In the genomic region with DNA sequence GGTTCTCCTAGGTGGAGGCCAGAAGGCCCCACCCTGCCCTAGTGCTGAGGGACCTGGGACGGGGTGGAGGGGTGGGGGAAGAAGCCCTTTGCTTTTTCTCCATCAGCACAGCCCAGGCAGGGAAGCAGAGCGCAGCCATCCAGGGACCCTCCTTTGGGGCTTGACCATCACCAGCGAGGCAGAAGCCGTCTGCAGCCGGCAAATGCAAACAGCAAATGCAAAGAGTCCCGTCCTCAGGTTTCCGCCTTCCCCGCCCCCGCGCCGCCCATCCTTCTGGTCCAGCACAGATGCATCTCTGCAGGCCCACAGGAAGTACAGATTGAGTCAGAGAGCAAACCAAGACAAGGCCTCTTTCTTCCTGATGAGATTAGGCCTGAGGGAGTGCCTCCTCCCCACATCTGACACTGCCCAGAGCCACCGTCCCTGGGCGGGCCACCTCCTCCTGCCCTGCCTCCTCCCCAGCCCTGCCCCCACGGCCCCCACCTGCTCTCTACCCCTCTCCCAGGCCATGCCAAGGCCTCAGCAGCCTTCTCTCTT, we compare ENCODE assay signal across 8 cellular contexts. TPM values are rescaled to one million over a fixed set of nuclear protein-coding genes. Genes with fewer than 3 reads are reported as not detected.
DNase-seq lines count a peak whose midpoint lies in the region; ATAC-seq and TF ChIP-seq lines count a peak whose summit lies in the region.

No MANE protein-coding gene starts in this region.

- H3K79me2 ChIP-seq in osteoblast (ENCODE audit: insufficient read depth, low read length) = no peaks in the 10 kb centered on the region

- H3K36me3 ChIP-seq in BLaER1 (no peaks in the 10 kb centered on the region), colonic mucosa (no peaks in the 10 kb centered on the region), osteoblast (ENCODE audit: insufficient read depth, low read length) (no peaks in the 10 kb centered on the region)

- H3K4me2 ChIP-seq in BLaER1 (peak overlapping the region; percentile 71), osteoblast (ENCODE audit: insufficient read depth, low read length) (no peak overlapping the region)

- ATAC-seq in HG03066 (IDR thresholded peaks at IDR 0.05; ENCODE audit: low read depth, unreplicated experiment) (peak; percentile 96), SK-N-SH treated with all-trans-retinoic acid at 6 μM for 48 hours (peak; percentile 90)

- H3K27ac ChIP-seq in BLaER1 = peak overlapping the region; percentile 58
- H3K27ac ChIP-seq in colonic mucosa = no peak overlapping the region
- no peak overlapping the region for H3K27ac ChIP-seq in osteoblast (ENCODE audit: low read depth, low read length)

- peak; percentile 48 for TF ChIP-seq POLR2A in GM19099 (IDR thresholded peaks at IDR 0.05; ENCODE audit: extremely low read depth, insufficient read length, low read depth)

- H4K20me1 ChIP-seq in BLaER1 = no peaks in the 10 kb centered on the region
- no peaks in the 10 kb centered on the region for H4K20me1 ChIP-seq in osteoblast (ENCODE audit: insufficient read depth, low read length)

- TF ChIP-seq CTCF in colonic mucosa (IDR thresholded peaks at IDR 0.05) = no peak
- no peak for TF ChIP-seq CTCF in osteoblast (IDR thresholded peaks at IDR 0.05; ENCODE audit: extremely low read depth, low read depth, low read length)

- no peak overlapping the region for H2AFZ ChIP-seq in osteoblast (ENCODE audit: low read length)

- H3K4me3 ChIP-seq in BLaER1 = no peak overlapping the region
- no peak overlapping the region for H3K4me3 ChIP-seq in colonic mucosa
- no peak overlapping the region for H3K4me3 ChIP-seq in osteoblast (ENCODE audit: insufficient read depth, low read length)

- peaks cover 23% of the 10 kb centered on the region for H3K4me1 ChIP-seq in BLaER1
- no peaks in the 10 kb centered on the region for H3K4me1 ChIP-seq in colonic mucosa
- no peaks in the 10 kb centered on the region for H3K4me1 ChIP-seq in osteoblast (ENCODE audit: insufficient read depth, low read length)

- DNase-seq in colonic mucosa = peak; percentile 57
- DNase-seq in osteoblast (ENCODE audit: insufficient read length, low spot score, missing footprints) = peak; percentile 93
- DNase-seq in NOMO-1 treated with dmso at 0.1 percent for 144 hours (lab: John Stamatoyannopoulos, UW; ENCODE audit: unreplicated experiment) = no peak
- DNase-seq in NCI-H2081 (lab: John Stamatoyannopoulos, UW) = no peak

- H3K9ac ChIP-seq in BLaER1 (peak overlapping the region; percentile 43; the same call in 1 of the 2 replicates), colonic mucosa (ENCODE audit: low read depth in 2 of 2, low read length in 2 of 2) (no peak overlapping the region)

- intact Hi-C loops in colonic mucosa (cut with DNase I) = no loop called here

- H3K9me3 ChIP-seq in BLaER1 = no peaks in the 10 kb centered on the region
- H3K9me3 ChIP-seq in colonic mucosa = no peaks in the 10 kb centered on the region
- H3K9me3 ChIP-seq in osteoblast (ENCODE audit: low read depth, low read length) = no peaks in the 10 kb centered on the region

- H3K27me3 ChIP-seq in BLaER1 (no peaks in the 10 kb centered on the region), colonic mucosa (no peaks in the 10 kb centered on the region), osteoblast (ENCODE audit: insufficient read depth, low read length) (peaks cover 9% of the 10 kb centered on the region)

TF ChIP-seq in SK-N-SH treated with all-trans-retinoic acid at 6 μM for 48 hours, 23 proteins besides CTCF, POLR2A, EP300 and RAD21:
- TF ChIP-seq ZNF8 (CRISPR knock-in tag; IDR thresholded peaks at IDR 0.05) (no peak), TCF4 (CRISPR knock-in tag; IDR thresholded peaks at IDR 0.05; ENCODE audit: borderline replicate concordance) (0 out of 2 replicates have a peak, but pooled peaks have one; percentile 23), GLIS3 (CRISPR knock-in tag; IDR thresholded peaks at IDR 0.05) (no peak), ESRRG (CRISPR knock-in tag; IDR thresholded peaks at IDR 0.05) (no peak), SNAI2 (CRISPR knock-in tag; IDR thresholded peaks at IDR 0.05) (no peak), TOX (CRISPR knock-in tag; IDR thresholded peaks at IDR 0.05; ENCODE audit: borderline replicate concordance) (no peak), PPARA (CRISPR knock-in tag; IDR thresholded peaks at IDR 0.05; ENCODE audit: borderline replicate concordance) (no peak)
- TF ChIP-seq, protein P1, sequence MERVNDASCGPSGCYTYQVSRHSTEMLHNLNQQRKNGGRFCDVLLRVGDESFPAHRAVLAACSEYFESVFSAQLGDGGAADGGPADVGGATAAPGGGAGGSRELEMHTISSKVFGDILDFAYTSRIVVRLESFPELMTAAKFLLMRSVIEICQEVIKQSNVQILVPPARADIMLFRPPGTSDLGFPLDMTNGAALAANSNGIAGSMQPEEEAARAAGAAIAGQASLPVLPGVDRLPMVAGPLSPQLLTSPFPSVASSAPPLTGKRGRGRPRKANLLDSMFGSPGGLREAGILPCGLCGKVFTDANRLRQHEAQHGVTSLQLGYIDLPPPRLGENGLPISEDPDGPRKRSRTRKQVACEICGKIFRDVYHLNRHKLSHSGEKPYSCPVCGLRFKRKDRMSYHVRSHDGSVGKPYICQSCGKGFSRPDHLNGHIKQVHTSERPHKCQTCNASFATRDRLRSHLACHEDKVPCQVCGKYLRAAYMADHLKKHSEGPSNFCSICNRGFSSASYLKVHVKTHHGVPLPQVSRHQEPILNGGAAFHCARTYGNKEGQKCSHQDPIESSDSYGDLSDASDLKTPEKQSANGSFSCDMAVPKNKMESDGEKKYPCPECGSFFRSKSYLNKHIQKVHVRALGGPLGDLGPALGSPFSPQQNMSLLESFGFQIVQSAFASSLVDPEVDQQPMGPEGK (CRISPR knock-in tag; IDR thresholded peaks at IDR 0.05; ENCODE audit: borderline replicate concordance) = no peak; the same call in 1 of the 2 replicates
TF ChIP-seq in SK-N-SH treated with all-trans-retinoic acid at 6 μM for 48 hours: peak in this region for 1.

RNA-seq across cellular contexts. Expression of a gene that starts 23.4 kb away (rescaled TPM):
- total RNA-seq in colonic mucosa (10 to 100 TPM; 53.8 to 68.1 TPM), osteoblast (0.29 and 0.72 TPM in 2 replicates)

RNA-seq across cellular contexts. Expression of a gene that starts 50.0 kb away (rescaled TPM):
- total RNA-seq in colonic mucosa = 10 to 100 TPM; 44.6 to 62.0 TPM
- total RNA-seq in osteoblast = 0.59 and 1.1 TPM in 2 replicates

Comparison
In these comparisons a context has a peak if more than half of its experiments do, and no peak if none do; other contexts are left out.
1. DNase-seq: peak in colonic mucosa (single experiment) and osteoblast (single experiment); none in NOMO-1 treated with dmso at 0.1 percent for 144 hours (single experiment) and NCI-H2081 (0 of 2).
2. RNA of a gene that starts 23.4 kb away (total RNA-seq): 53.8 to 68.1 TPM in colonic mucosa; 0.29 to 0.72 TPM in osteoblast; every median in the first group is over 10 times any median in the second.
3. RNA of a gene that starts 50.0 kb away (total RNA-seq): 44.6 to 62.0 TPM in colonic mucosa; 0.59 to 1.1 TPM in osteoblast; every median in the first group is over 10 times any median in the second.